Comparison of ENCODE assay signal across 9 cellular contexts in the genomic region with DNA sequence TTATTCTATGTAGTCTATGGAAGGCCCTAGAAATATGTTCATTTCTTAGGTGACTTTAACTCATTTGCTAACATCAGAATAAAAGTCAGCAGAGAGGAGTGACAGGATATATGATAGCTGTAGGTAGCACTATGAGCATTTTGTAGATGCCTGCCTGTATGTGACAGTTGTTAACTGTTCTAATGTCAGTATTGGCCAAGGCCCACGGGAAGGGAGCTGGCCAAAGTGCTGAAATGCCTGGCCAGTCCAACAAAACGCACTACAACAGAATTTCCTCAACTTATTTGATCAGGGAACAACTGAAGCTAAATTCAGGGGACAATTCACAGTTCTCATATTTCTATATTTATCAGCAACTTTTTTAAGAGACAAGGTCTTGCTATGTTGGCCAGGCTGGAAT. TPM values are rescaled to one million over a fixed set of nuclear protein-coding genes. Genes with fewer than 3 reads are reported as not detected.
DNase-seq lines count a peak whose midpoint lies in the region; ATAC-seq and TF ChIP-seq lines count a peak whose summit lies in the region.
"Had no signal": no experiment of that assay in that cellular context is flagged by ENCODE, and none has a peak within 500 bp of the region (broad histone marks: within the 10 kb centered on the region; RNA-seq: fewer than 3 reads in every experiment).

No MANE protein-coding gene starts in this region.

- dilution Hi-C loops in mammary epithelial cell (cut with HindIII; ENCODE audit: low sequenced_read_pairs), result no loop called here

- H4K20me1 ChIP-seq in OCI-LY7 (ENCODE audit: insufficient read depth, low read length) (no peaks in the 10 kb centered on the region), mammary epithelial cell (ENCODE audit: insufficient read depth, low read length) (no peaks in the 10 kb centered on the region), neural cell (ENCODE audit: insufficient read depth) (no peaks in the 10 kb centered on the region)

- no peaks in the 10 kb centered on the region for H3F3A ChIP-seq in neural cell (ENCODE audit: insufficient read depth, low read length, poor library complexity, severe bottlenecking)

- H3K27ac ChIP-seq in OCI-LY7 (ENCODE audit: low read depth, low read length, poor library complexity, severe bottlenecking) (no peak overlapping the region), mammary epithelial cell (ENCODE audit: insufficient read depth, low read depth, low read length) (no peak overlapping the region), neural cell (ENCODE audit: low read length) (no peak overlapping the region), upper lobe of left lung (no peak overlapping the region)

- H3K79me2 ChIP-seq in OCI-LY7 (ENCODE audit: insufficient read depth, low read depth, low read length) (no peaks in the 10 kb centered on the region), mammary epithelial cell (ENCODE audit: insufficient read depth, low read length) (no peaks in the 10 kb centered on the region), neural cell (replicated peaks; ENCODE audit: insufficient read depth, low read length) (no peaks in the 10 kb centered on the region)

- H3K4me3 ChIP-seq in OCI-LY7 (ENCODE audit: low read depth, low read length, poor library complexity, severe bottlenecking), result no peak overlapping the region
- no peak overlapping the region for H3K4me3 ChIP-seq in mammary epithelial cell (replicated peaks in 1 of 3; ENCODE audit: insufficient read depth in 1 of 3, low read depth in 2 of 3, low read length in 3 of 3)
- no peak overlapping the region for H3K4me3 ChIP-seq in neural cell (ENCODE audit: low read length)
- H3K4me3 ChIP-seq in upper lobe of left lung, result no peak overlapping the region

- TF ChIP-seq EP300 in neural cell (conservative IDR thresholded peaks at IDR 0.05; ENCODE audit: poor library complexity, severe bottlenecking), result no peak
- no peak for TF ChIP-seq EP300 in upper lobe of left lung (IDR thresholded peaks at IDR 0.05)

- H3K27me3 ChIP-seq in mammary epithelial cell (ENCODE audit: insufficient read depth, low read length) (no peaks in the 10 kb centered on the region), neural cell (ENCODE audit: insufficient read depth, low read depth, low read length) (no peaks in the 10 kb centered on the region), upper lobe of left lung (no peaks in the 10 kb centered on the region)

- ATAC-seq in upper lobe of left lung (ENCODE audit: low FRiP score in 2 of 2), result no peak
- ATAC-seq: naive thymus-derived CD4-positive, alpha-beta T cell had no signal

- WGBS in mammary epithelial cell (ENCODE audit: low coverage, missing lambda C conversion rate), result 0% methylated on average over 2 of the region's 2 CpGs
- 0 to 5% methylated on average over 2 of the region's 2 CpGs for WGBS in upper lobe of left lung, 2 donors

- POLR2A ChIA-PET in OCI-LY7 (lab: Charles Lee), result interaction anchor here (0.6 to 1.2 kb wide), 3 partner anchors 13 to 188 kb away, joined by 3 to 6 read pairs (median 3); no protein-coding TSS in a partner anchor

- H3K9me2 ChIP-seq in OCI-LY7 (ENCODE audit: insufficient read depth, low read length) (no peaks in the 10 kb centered on the region), neural cell (ENCODE audit: insufficient read depth, low read length) (no peaks in the 10 kb centered on the region)

- no TSS peak for BruUV-seq in OCI-LY7 (replicated peaks; lab: Mats Ljungman, UMichigan)
- no TSS peak for BruUV-seq in mammary epithelial cell (replicated peaks; lab: Mats Ljungman, UMichigan)

- TF ChIP-seq RAD21 in neural cell (conservative IDR thresholded peaks at IDR 0.05), result no peak

- H2AFZ ChIP-seq in OCI-LY7 (ENCODE audit: low read length) (no peak overlapping the region), mammary epithelial cell (ENCODE audit: low read depth, low read length) (no peak overlapping the region), neural cell (ENCODE audit: low read depth, low read length) (no peak overlapping the region)

- no peak for TF ChIP-seq CTCF in OCI-LY7 (conservative IDR thresholded peaks at IDR 0.05; ENCODE audit: low read length)
- TF ChIP-seq CTCF in mammary epithelial cell (conservative IDR thresholded peaks at IDR 0.05 in 1 of 2, IDR thresholded peaks at IDR 0.05 in 1 of 2; ENCODE audit: extremely low read depth in 1 of 2, insufficient read depth in 1 of 2, low read depth in 1 of 2, low read length in 2 of 2), result no peak
- no peak for TF ChIP-seq CTCF in neural cell (IDR thresholded peaks at IDR 0.05; ENCODE audit: poor library complexity, severe bottlenecking)
- TF ChIP-seq CTCF in upper lobe of left lung (IDR thresholded peaks at IDR 0.05), result no peak

- no peaks in the 10 kb centered on the region for H3K9me3 ChIP-seq in OCI-LY7 (ENCODE audit: low read length)
- no peaks in the 10 kb centered on the region for H3K9me3 ChIP-seq in mammary epithelial cell (replicated peaks; ENCODE audit: insufficient read depth, low read length)
- H3K9me3 ChIP-seq in neural cell (ENCODE audit: low read length), result no peaks in the 10 kb centered on the region
- H3K9me3 ChIP-seq in upper lobe of left lung, result no peaks in the 10 kb centered on the region

- no peaks in the 10 kb centered on the region for H3K36me3 ChIP-seq in OCI-LY7 (ENCODE audit: insufficient read depth, low read length)
- H3K36me3 ChIP-seq in mammary epithelial cell (ENCODE audit: insufficient read depth, low read length), result no peaks in the 10 kb centered on the region
- no peaks in the 10 kb centered on the region for H3K36me3 ChIP-seq in neural cell (ENCODE audit: insufficient read depth, low read length)
- no peaks in the 10 kb centered on the region for H3K36me3 ChIP-seq in upper lobe of left lung

- in situ Hi-C loops in mammary epithelial cell (cut with MboI; ENCODE audit: low sequenced_read_pairs in 2 of 2), result no loop called here

- H3K4me2 ChIP-seq in OCI-LY7 (ENCODE audit: low read length) (no peak overlapping the region), mammary epithelial cell (ENCODE audit: insufficient read depth, low read depth, low read length) (no peak overlapping the region), neural cell (ENCODE audit: low read length) (no peak overlapping the region)

- CTCF ChIA-PET in OCI-LY7 (lab: Charles Lee; ENCODE audit: unreplicated experiment) (interaction anchor here (0.6 kb wide), 1 partner anchor 1352 kb away, joined by 3 read pairs; no protein-coding TSS in a partner anchor), mammary epithelial cell (lab: Charles Lee; ENCODE audit: low non-redundant PET) (no interaction called here)

- H3K4me1 ChIP-seq in OCI-LY7 (ENCODE audit: insufficient read depth, low read length, poor library complexity, severe bottlenecking) (no peaks in the 10 kb centered on the region), mammary epithelial cell (ENCODE audit: insufficient read depth, low read length) (no peaks in the 10 kb centered on the region), upper lobe of left lung (no peaks in the 10 kb centered on the region)

- no peak overlapping the region for H3K9ac ChIP-seq in mammary epithelial cell (ENCODE audit: insufficient read depth, low read length)
- no peak overlapping the region for H3K9ac ChIP-seq in neural cell (ENCODE audit: low read length)

- DNase-seq in HCEC 1CT (peak; percentile 1), OCI-LY7 (ENCODE audit: low spot score) (peak; percentile 20), mammary epithelial cell (peak; percentile 25), SKM-1 treated with dmso at 0.1 percent for 144 hours (lab: John Stamatoyannopoulos, UW; ENCODE audit: unreplicated experiment) (no peak), upper lobe of left lung (no peak), middle frontal gyrus (ENCODE audit: extremely low spot score, low spot score) (no peak)
- DNase-seq: NCI-H2029 treated with DMSO at 0.1 percent for 48 hours had no signal

- intact Hi-C loops in OCI-LY7 (cut with micrococcal nuclease; ENCODE audit: unreplicated experiment) (no loop called here), mammary epithelial cell (cut with micrococcal nuclease) (no loop called here)

- no peak for TF ChIP-seq POLR2A in upper lobe of left lung (IDR thresholded peaks at IDR 0.05)

TF ChIP-seq in neural cell, 6 proteins besides CTCF, POLR2A, EP300 and RAD21:
- TF ChIP-seq, protein P1, sequence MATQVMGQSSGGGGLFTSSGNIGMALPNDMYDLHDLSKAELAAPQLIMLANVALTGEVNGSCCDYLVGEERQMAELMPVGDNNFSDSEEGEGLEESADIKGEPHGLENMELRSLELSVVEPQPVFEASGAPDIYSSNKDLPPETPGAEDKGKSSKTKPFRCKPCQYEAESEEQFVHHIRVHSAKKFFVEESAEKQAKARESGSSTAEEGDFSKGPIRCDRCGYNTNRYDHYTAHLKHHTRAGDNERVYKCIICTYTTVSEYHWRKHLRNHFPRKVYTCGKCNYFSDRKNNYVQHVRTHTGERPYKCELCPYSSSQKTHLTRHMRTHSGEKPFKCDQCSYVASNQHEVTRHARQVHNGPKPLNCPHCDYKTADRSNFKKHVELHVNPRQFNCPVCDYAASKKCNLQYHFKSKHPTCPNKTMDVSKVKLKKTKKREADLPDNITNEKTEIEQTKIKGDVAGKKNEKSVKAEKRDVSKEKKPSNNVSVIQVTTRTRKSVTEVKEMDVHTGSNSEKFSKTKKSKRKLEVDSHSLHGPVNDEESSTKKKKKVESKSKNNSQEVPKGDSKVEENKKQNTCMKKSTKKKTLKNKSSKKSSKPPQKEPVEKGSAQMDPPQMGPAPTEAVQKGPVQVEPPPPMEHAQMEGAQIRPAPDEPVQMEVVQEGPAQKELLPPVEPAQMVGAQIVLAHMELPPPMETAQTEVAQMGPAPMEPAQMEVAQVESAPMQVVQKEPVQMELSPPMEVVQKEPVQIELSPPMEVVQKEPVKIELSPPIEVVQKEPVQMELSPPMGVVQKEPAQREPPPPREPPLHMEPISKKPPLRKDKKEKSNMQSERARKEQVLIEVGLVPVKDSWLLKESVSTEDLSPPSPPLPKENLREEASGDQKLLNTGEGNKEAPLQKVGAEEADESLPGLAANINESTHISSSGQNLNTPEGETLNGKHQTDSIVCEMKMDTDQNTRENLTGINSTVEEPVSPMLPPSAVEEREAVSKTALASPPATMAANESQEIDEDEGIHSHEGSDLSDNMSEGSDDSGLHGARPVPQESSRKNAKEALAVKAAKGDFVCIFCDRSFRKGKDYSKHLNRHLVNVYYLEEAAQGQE (IDR thresholded peaks at IDR 0.05; ENCODE audit: borderline replicate concordance), result peak; percentile 70
- TF ChIP-seq POLR2AphosphoS5 (IDR thresholded peaks at IDR 0.05), result no peak

RNA-seq across cellular contexts. Expression of gene SV2C, which starts 20.8 kb away (rescaled TPM):
- not detected in 2 replicates for total RNA-seq in OCI-LY7 (2014; rRNA removed; shearing (Covaris generic))
- total RNA-seq in OCI-LY7 (2022) (not detected in 2 replicates), mammary epithelial cell (under 1 TPM; under 0.01 to 0.26 TPM), upper lobe of left lung (under 1 TPM in 4 of 6 donors, not detected in 2; 0.15 to 0.51 (median 0.21) TPM)
- polyA plus RNA-seq in mammary epithelial cell (under 0.01 TPM), neural cell (0.45 and 0.88 TPM in 2 replicates)
- polyA minus RNA-seq in mammary epithelial cell (not detected), neural cell (2.2 and 2.4 TPM in 2 replicates)
- total RNA-seq: naive thymus-derived CD4-positive, alpha-beta T cell had no signal
- polyA plus RNA-seq: naive thymus-derived CD4-positive, alpha-beta T cell had no signal

Comparison
In these comparisons a context has a peak if more than half of its experiments do, and no peak if none do; other contexts are left out.
1. DNase-seq: peak in HCEC 1CT (single experiment), OCI-LY7 (single experiment) and mammary epithelial cell (single experiment); none in SKM-1 treated with dmso at 0.1 percent for 144 hours (single experiment), upper lobe of left lung (0 of 2) and middle frontal gyrus (single experiment).